In genomic region chr7:75762350-75762917, GRCh38 we compare ENCODE assay signal across 1 cellular context.
TF ChIP-seq lines count a peak whose summit lies in the region.

No MANE protein-coding gene starts in this region.

TF ChIP-seq in HepG2, 621 proteins besides CTCF, POLR2A, EP300 and RAD21 (continued from another document):
- TF ChIP-seq HMGXB4 (CRISPR knock-in tag; IDR thresholded peaks at IDR 0.05; ENCODE audit: borderline replicate concordance in 1 of 2, low read depth in 1 of 2) = 0 out of 4 replicates have a peak, but pooled peaks of 1 of the 2 experiments have one; percentile 27
